Comparison of ENCODE assay signal across 8 cellular contexts in the genomic region with DNA sequence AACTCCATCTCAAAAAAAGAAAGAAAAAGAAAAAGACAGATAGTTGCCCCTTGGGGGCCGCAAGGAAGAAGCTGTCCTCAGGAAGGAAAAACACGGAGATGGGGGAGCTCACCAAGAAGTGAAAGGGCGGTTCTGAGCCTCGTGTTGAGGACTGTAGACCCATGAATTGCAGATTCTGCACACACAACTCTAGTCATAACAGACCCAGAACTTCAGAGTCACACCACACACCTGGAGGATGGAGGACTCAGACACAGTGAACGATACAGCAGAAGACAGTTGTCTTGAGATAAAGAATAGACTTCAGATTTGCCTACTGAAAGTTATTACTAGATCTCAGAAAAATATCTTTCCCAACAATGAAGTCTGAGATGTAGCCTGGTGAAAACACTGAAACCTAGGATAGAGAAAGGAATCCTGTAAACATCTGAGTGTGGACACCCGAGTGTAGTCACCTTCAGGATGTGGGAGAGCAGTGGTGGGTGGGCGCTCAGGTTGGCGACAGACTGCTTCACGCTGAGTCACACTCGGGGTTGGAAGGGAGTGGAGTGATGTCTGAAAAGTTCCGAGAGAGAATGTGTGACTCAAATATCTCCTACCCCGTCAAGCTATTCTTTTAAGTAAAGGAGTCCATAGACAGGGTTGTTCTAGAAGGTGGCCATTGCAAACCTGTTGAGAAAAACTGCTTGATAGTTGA.
DNase-seq lines count a peak whose midpoint lies in the region; ATAC-seq and TF ChIP-seq lines count a peak whose summit lies in the region.
"Had no signal": no experiment of that assay in that cellular context is flagged by ENCODE, and none has a peak within 500 bp of the region (broad histone marks: within the 10 kb centered on the region; RNA-seq: fewer than 3 reads in every experiment).

No MANE protein-coding gene starts in this region.

- H3K27ac Mint-ChIP-seq in activated T-cell treated with anti-CD3 and anti-CD28 coated beads, Interleukin-2, amount 50 U/mL, for 72 hours = peak overlapping the region; percentile 90

- H3K4me1 Mint-ChIP-seq in activated T-cell treated with anti-CD3 and anti-CD28 coated beads, Interleukin-2, amount 50 U/mL, for 72 hours (ENCODE audit: low read depth) = peaks cover 7% of the 10 kb centered on the region

- POLR2A ChIA-PET in RWPE1 (lab: Yijun Ruan, JAX; ENCODE audit: low non-redundant PET) = no interaction called here

- TF ChIP-seq CTCF in RWPE1 (conservative IDR thresholded peaks at IDR 0.05; ENCODE audit: low read depth) = no peak

- ATAC-seq in activated T-cell treated with anti-CD3 and anti-CD28 coated beads, Interleukin-2, amount 50 U/mL, for 72 hours (replicated peaks in 1 of 2) = peak; percentile 96
- ATAC-seq in GM18873 (IDR thresholded peaks at IDR 0.05; ENCODE audit: low FRiP score, unreplicated experiment) (no peak), HG02588 (IDR thresholded peaks at IDR 0.05; ENCODE audit: unreplicated experiment) (no peak)

- peak; percentile 32 for DNase-seq in RWPE1 (ENCODE audit: low spot score)
- DNase-seq in activated T-cell treated with anti-CD3 and anti-CD28 coated beads, Interleukin-2, amount 50 U/mL, for 72 hours = peak; percentile 78
- DNase-seq in islet precursor cell = peak; percentile 62
- DNase-seq in stimulated activated CD8-positive, alpha-beta memory T cell treated with anti-CD3 and anti-CD28 coated beads, Interleukin-4, amount 100 ng/mL, for 48 hours = peak; percentile 74
- DNase-seq in HuH-7.5 (ENCODE audit: low spot score) = no peak
- DNase-seq: NCI-H1092 had no signal

- H3K4me3 Mint-ChIP-seq in activated T-cell treated with anti-CD3 and anti-CD28 coated beads, Interleukin-2, amount 50 U/mL, for 72 hours = peak overlapping the region in 1 of 2 donors; percentile 26

- H3K9me3 Mint-ChIP-seq in activated T-cell treated with anti-CD3 and anti-CD28 coated beads, Interleukin-2, amount 50 U/mL, for 72 hours = no peaks in the 10 kb centered on the region

- CTCF ChIA-PET in RWPE1 (lab: Yijun Ruan, JAX) = interaction anchor here (1.1 kb wide), 1 partner anchor 41 kb away, joined by 4 read pairs; no protein-coding TSS in a partner anchor

- peaks cover 2 to 4% of the 10 kb centered on the region in 2 donors for H3K36me3 Mint-ChIP-seq in activated T-cell treated with anti-CD3 and anti-CD28 coated beads, Interleukin-2, amount 50 U/mL, for 72 hours (ENCODE audit: insufficient read depth in 2 of 2)

- peak overlapping the region; percentile 2; the same call in 1 of the 2 replicates for H3K27ac ChIP-seq in RWPE1

- no peaks in the 10 kb centered on the region for H3K27me3 Mint-ChIP-seq in activated T-cell treated with anti-CD3 and anti-CD28 coated beads, Interleukin-2, amount 50 U/mL, for 72 hours (ENCODE audit: low read depth)

Comparison
In these comparisons a context has a peak if more than half of its experiments do, and no peak if none do; other contexts are left out.
1. ATAC-seq: peak in activated T-cell treated with anti-CD3 and anti-CD28 coated beads, Interleukin-2, amount 50 U/mL, for 72 hours (2 of 2); none in GM18873 (single experiment) and HG02588 (single experiment).